8 cellular contexts compared by ENCODE assay signal in genomic region chr10:69392481-69393000, GRCh38. TPM values are rescaled to one million over a fixed set of nuclear protein-coding genes. Genes with fewer than 3 reads are reported as not detected.
A peak's percentile ranks its signal among the peaks of the same experiment; 100 is the strongest.
DNase-seq lines count a peak whose midpoint lies in the region; ATAC-seq and TF ChIP-seq lines count a peak whose summit lies in the region.

No MANE protein-coding gene starts in this region.

- H3K4me1 ChIP-seq in adrenal gland (replicated peaks in 1 of 2) (no peaks in the 10 kb centered on the region), left ventricle myocardium inferior (peaks cover 40% of the 10 kb centered on the region)

- peak; percentile 93 to 97 (median 96) for ATAC-seq in T-cell (replicated peaks in 1 of 4)

- H3K27ac ChIP-seq in adrenal gland (peak overlapping the region in 1 of 5 donors; percentile 30), left ventricle myocardium inferior (replicated peaks) (peak overlapping the region; percentile 45)

- H3K36me3 ChIP-seq in H7 (replicated peaks; ENCODE audit: control insufficient read depth, insufficient read depth, low read length) (peaks cover 45% of the 10 kb centered on the region), adrenal gland (replicated peaks in 1 of 2) (peaks cover 0 to 52% of the 10 kb centered on the region in 2 donors), left ventricle myocardium inferior (peaks cover 83% of the 10 kb centered on the region)

- TF ChIP-seq POLR2A in NB4 (IDR thresholded peaks at IDR 0.05; ENCODE audit: extremely low read depth, insufficient read length) (no peak), adrenal gland (IDR thresholded peaks at IDR 0.05) (no peak)

- H3K4me3 ChIP-seq in H7 (ENCODE audit: insufficient read depth, low read depth, low read length) (no peak overlapping the region), NB4 (ENCODE audit: low read depth, low read length) (no peak overlapping the region), adrenal gland (no peak overlapping the region), left ventricle myocardium inferior (no peak overlapping the region), retinal pigment epithelial cell (ENCODE audit: low read length) (no peak overlapping the region)

- intact Hi-C loops in adrenal gland (cut with DNase I) = loop anchor here (2.0 to 5.0 kb wide), 2 partner anchors 154 to 155 kb away; no protein-coding TSS in a partner anchor
- intact Hi-C loops in left ventricle myocardium inferior (cut with micrococcal nuclease) = loop anchor here (2.0 kb wide), 1 partner anchor 156 kb away; no protein-coding TSS in a partner anchor

- 13 to 40% (median 15%) methylated on average over 2 to 7 of the region's 7 CpGs for WGBS in adrenal gland, 4 donors

- H3K9me3 ChIP-seq in adrenal gland (replicated peaks in 1 of 3) = no peaks in the 10 kb centered on the region
- H3K9me3 ChIP-seq in left ventricle myocardium inferior (replicated peaks) = no peaks in the 10 kb centered on the region

- peak; percentile 98 for TF ChIP-seq CTCF in NB4 (IDR thresholded peaks at IDR 0.05; ENCODE audit: low read depth, low read length)
- peak; percentile 87 to 99 (median 98) for TF ChIP-seq CTCF in adrenal gland (IDR thresholded peaks at IDR 0.05)
- peak; percentile 98 for TF ChIP-seq CTCF in left ventricle myocardium inferior (IDR thresholded peaks at IDR 0.05; ENCODE audit: borderline replicate concordance)
- TF ChIP-seq CTCF in retinal pigment epithelial cell (conservative IDR thresholded peaks at IDR 0.05; ENCODE audit: low read depth, low read length) = peak; percentile 97

- peak overlapping the region; percentile 77 to 87 for H3K27ac Mint-ChIP-seq in T-cell

- peaks cover 57% of the 10 kb centered on the region for H3K36me3 Mint-ChIP-seq in T-cell

- peak; percentile 90 for DNase-seq in ELR (ENCODE audit: low read depth)
- DNase-seq in H7 = peak; percentile 93
- DNase-seq in NB4 (ENCODE audit: low read depth) = peak; percentile 91
- peak; percentile 64 to 85 (median 78) for DNase-seq in T-cell
- peak; percentile 77 to 94 (median 87) for DNase-seq in adrenal gland
- peak; percentile 86 for DNase-seq in left ventricle myocardium inferior
- DNase-seq in retinal pigment epithelial cell (ENCODE audit: low read depth) = peak; percentile 34
- DNase-seq in OCI-M2 (lab: John Stamatoyannopoulos, UW; ENCODE audit: unreplicated experiment) = no peak

- no peaks in the 10 kb centered on the region for H3K9me3 Mint-ChIP-seq in T-cell

- peaks cover 15 to 31% (median 18%) of the 10 kb centered on the region in 3 donors for H3K4me1 Mint-ChIP-seq in T-cell

- no peaks in the 10 kb centered on the region for H3K27me3 Mint-ChIP-seq in T-cell

- H3K27me3 ChIP-seq in H7 (ENCODE audit: control insufficient read depth, insufficient read depth, low read length) = no peaks in the 10 kb centered on the region
- no peaks in the 10 kb centered on the region for H3K27me3 ChIP-seq in adrenal gland
- no peaks in the 10 kb centered on the region for H3K27me3 ChIP-seq in left ventricle myocardium inferior (ENCODE audit: low read depth)

- CTCF ChIA-PET in T-cell (lab: Charles Lee) = interaction anchor here (0.5 to 1.7 kb wide), 25 partner anchors 12 to 778 kb away, joined by 3 to 7 read pairs (median 4); partner anchors contain the start of genes DDX21 (in 1 of the 2) and SAR1A (in 1 of the 2)

- H3K4me3 Mint-ChIP-seq in T-cell = no peak overlapping the region

- POLR2A ChIA-PET in T-cell (lab: Charles Lee) = no interaction called here

RNA-seq across cellular contexts. Expression of gene TACR2, which starts 24.2 kb away (rescaled TPM):
- 0.48 TPM in 1 of 2 replicates, not detected in the other for total RNA-seq in H7 (2014; rRNA removed; shearing (Covaris generic))
- total RNA-seq in T-cell = not detected
- total RNA-seq in adrenal gland = under 1 TPM in 6 of 8 donors, not detected in 2; 0.11 to 0.55 (median 0.35) TPM
- under 1 TPM in 2 of 3 donors, not detected in 1; 0.33 to 0.37 TPM for polyA plus RNA-seq in adrenal gland
- total RNA-seq in left ventricle myocardium inferior = not detected

RNA-seq across cellular contexts. Expression of gene TSPAN15, which starts 58.7 kb away (rescaled TPM):
- total RNA-seq in H7 (2014; rRNA removed; shearing (Covaris generic)) = 5.0 and 6.5 TPM in 2 replicates
- total RNA-seq in T-cell (1 to 10 TPM; 2.9 to 8.2 (median 6.2) TPM), adrenal gland (10 to 100 TPM in 6 of 8 donors, 1 to 10 TPM in 2; 6.9 to 13.6 (median 10.8) TPM), left ventricle myocardium inferior (6.8 TPM)
- 10 to 100 TPM in 1 of 3 donors, 1 to 10 TPM in 2; 5.6 to 14.8 (median 8.6) TPM for polyA plus RNA-seq in adrenal gland
